ENCODE assay signal across 8 cellular contexts in genomic region chr4:177051473-177052060, GRCh38.
DNase-seq lines count a peak whose midpoint lies in the region; ATAC-seq and TF ChIP-seq lines count a peak whose summit lies in the region.

No MANE protein-coding gene starts in this region.

- H3K4me1 Mint-ChIP-seq in glutamatergic neuron (ENCODE audit: low read depth, unreplicated experiment), result no peaks in the 10 kb centered on the region

- TF ChIP-seq CTCF in glutamatergic neuron (IDR thresholded peaks at IDR 0.05; ENCODE audit: partially characterized antibody, unreplicated experiment), result peak; percentile 67

- no peaks in the 10 kb centered on the region for H3K9me3 Mint-ChIP-seq in glutamatergic neuron (ENCODE audit: unreplicated experiment)

- ATAC-seq in GM19467 (IDR thresholded peaks at IDR 0.05; ENCODE audit: unreplicated experiment) (peak; percentile 85), HG03439 (IDR thresholded peaks at IDR 0.05; ENCODE audit: unreplicated experiment) (peak; percentile 93)

- H3K27me3 Mint-ChIP-seq in glutamatergic neuron (ENCODE audit: unreplicated experiment), result no peaks in the 10 kb centered on the region

- no peaks in the 10 kb centered on the region for H3K36me3 Mint-ChIP-seq in glutamatergic neuron (ENCODE audit: unreplicated experiment)

- in situ Hi-C loops in SK-MEL-5 (cut with HindIII; ENCODE audit: low pct_unique_long_range_greater_than_20kb, low sequenced_read_pairs), result no loop called here

- DNase-seq in activated CD4-positive, CD25-positive, alpha-beta regulatory T cell treated with anti-CD3 and anti-CD28 coated beads, Interleukin-2, amount 50 U/mL, for 16 hours (ENCODE audit: low read depth, low spot score), result peak; percentile 0
- no peak for DNase-seq in activated CD4-positive, CD25-positive, alpha-beta regulatory T cell treated with anti-CD3 and anti-CD28 coated beads, Interleukin-2, amount 50 U/mL, for 72 hours
- DNase-seq in SK-MEL-5 (ENCODE audit: low read depth, low spot score) (peak; percentile 74), glutamatergic neuron (no peak), HCEC 1CT (no peak), epidermal melanocyte (ENCODE audit: insufficient read length, low spot score) (no peak)

- H3K27ac Mint-ChIP-seq in glutamatergic neuron (ENCODE audit: unreplicated experiment), result no peak overlapping the region

- no peak overlapping the region for H3K4me3 Mint-ChIP-seq in glutamatergic neuron (ENCODE audit: unreplicated experiment)

Comparison
In these comparisons a context has a peak if more than half of its experiments do, and no peak if none do; other contexts are left out.
1. DNase-seq: peak in activated CD4-positive, CD25-positive, alpha-beta regulatory T cell treated with anti-CD3 and anti-CD28 coated beads, Interleukin-2, amount 50 U/mL, for 16 hours (single experiment) and SK-MEL-5 (single experiment); none in activated CD4-positive, CD25-positive, alpha-beta regulatory T cell treated with anti-CD3 and anti-CD28 coated beads, Interleukin-2, amount 50 U/mL, for 72 hours (single experiment), glutamatergic neuron (single experiment), HCEC 1CT (single experiment) and epidermal melanocyte (single experiment).